Comparison of ENCODE assay signal across 16 cellular contexts in the genomic region with DNA sequence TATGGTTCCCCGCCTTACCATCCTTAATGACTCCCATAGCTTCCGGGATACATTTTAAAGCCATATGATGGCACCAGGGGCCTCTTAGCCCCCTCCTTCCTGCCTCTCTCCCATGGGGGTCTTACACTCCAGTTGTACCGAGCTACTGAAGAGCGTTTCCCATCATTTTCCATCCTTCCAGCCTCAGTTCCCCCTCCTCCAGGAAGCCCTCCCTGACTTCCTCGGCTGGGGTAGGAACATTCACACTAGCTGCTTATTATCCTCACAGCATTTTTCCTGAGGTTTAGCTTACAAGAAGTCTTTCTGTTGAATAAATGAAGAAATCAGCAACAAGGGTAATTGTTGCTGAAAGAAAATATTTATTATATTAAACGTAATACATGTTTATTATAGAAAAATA. TPM values are rescaled to one million over a fixed set of nuclear protein-coding genes. Genes with fewer than 3 reads are reported as not detected.
DNase-seq lines count a peak whose midpoint lies in the region; ATAC-seq and TF ChIP-seq lines count a peak whose summit lies in the region.
"Had no signal": no experiment of that assay in that cellular context is flagged by ENCODE, and none has a peak within 500 bp of the region (broad histone marks: within the 10 kb centered on the region; RNA-seq: fewer than 3 reads in every experiment).

No MANE protein-coding gene starts in this region.

- peak overlapping the region; percentile 65 for H3K9ac ChIP-seq in BLaER1
- H3K9ac ChIP-seq in smooth muscle cell (ENCODE audit: low read depth) = no peak overlapping the region
- no peak overlapping the region for H3K9ac ChIP-seq in Karpas-422 (ENCODE audit: low read length)
- H3K9ac ChIP-seq: KMS-11 had no signal

- 95% methylated on average over 6 of the region's 6 CpGs for WGBS in smooth muscle cell (ENCODE audit: low lambda C conversion rate)

- H4K20me1 ChIP-seq in BLaER1 (peaks cover 13% of the 10 kb centered on the region), smooth muscle cell (ENCODE audit: low read depth) (no peaks in the 10 kb centered on the region), Karpas-422 (ENCODE audit: insufficient read depth, low read depth, low read length) (no peaks in the 10 kb centered on the region)

- H3K27ac ChIP-seq in BLaER1 = peak overlapping the region; percentile 78
- H3K27ac ChIP-seq in VCaP = peak overlapping the region; percentile 89
- H3K27ac ChIP-seq in smooth muscle cell (ENCODE audit: low read depth) = peak overlapping the region; percentile 93
- H3K27ac ChIP-seq in Karpas-422 (ENCODE audit: low read length) = no peak overlapping the region
- H3K27ac ChIP-seq: KMS-11 had no signal

- no peak for TF ChIP-seq CTCF in VCaP (conservative IDR thresholded peaks at IDR 0.05)
- TF ChIP-seq CTCF in nephron (IDR thresholded peaks at IDR 0.05; ENCODE audit: unreplicated experiment in 3 of 3) = no peak
- TF ChIP-seq CTCF in smooth muscle cell (IDR thresholded peaks at IDR 0.05; ENCODE audit: borderline replicate concordance, insufficient read depth, poor library complexity, severe bottlenecking) = no peak

- peak overlapping the region in 1 of 3 experiments; percentile 15 for H3K4me3 Mint-ChIP-seq in nephron
- H3K4me3 Mint-ChIP-seq: CD4-positive, alpha-beta memory T cell had no signal

- H3K27me3 Mint-ChIP-seq in nephron (ENCODE audit: low read depth) = peaks cover 3% of the 10 kb centered on the region

- H3K79me2 ChIP-seq in smooth muscle cell (ENCODE audit: low read depth) (no peaks in the 10 kb centered on the region), Karpas-422 (ENCODE audit: low read length) (no peaks in the 10 kb centered on the region)

- no peaks in the 10 kb centered on the region for H3K9me2 ChIP-seq in Karpas-422 (replicated peaks; ENCODE audit: insufficient read depth, low read length)

- peaks cover 65% of the 10 kb centered on the region for H3K4me1 Mint-ChIP-seq in nephron

- H3K4me2 ChIP-seq in BLaER1 (peak overlapping the region; percentile 97), smooth muscle cell (no peak overlapping the region), Karpas-422 (ENCODE audit: low read depth, low read length, poor library complexity, severe bottlenecking) (no peak overlapping the region)
- H3K4me2 ChIP-seq: KMS-11 had no signal

- no peak overlapping the region for H2AFZ ChIP-seq in smooth muscle cell (ENCODE audit: low read depth)
- no peak overlapping the region for H2AFZ ChIP-seq in Karpas-422 (ENCODE audit: low read length)

- H3K4me1 ChIP-seq in BLaER1 (peaks cover 99% of the 10 kb centered on the region), smooth muscle cell (ENCODE audit: low read depth) (peaks cover 8% of the 10 kb centered on the region), Karpas-422 (ENCODE audit: low read length) (peaks cover 30% of the 10 kb centered on the region)

- peaks cover 7% of the 10 kb centered on the region; the same call in 1 of the 2 replicates for H3K36me3 ChIP-seq in BLaER1
- H3K36me3 ChIP-seq in smooth muscle cell (ENCODE audit: low read depth) = no peaks in the 10 kb centered on the region
- H3K36me3 ChIP-seq in Karpas-422 (ENCODE audit: insufficient read depth, low read length) = no peaks in the 10 kb centered on the region

- peak overlapping the region; percentile 54 to 91 (median 91) for H3K27ac Mint-ChIP-seq in nephron

- no peaks in the 10 kb centered on the region for H3F3A ChIP-seq in smooth muscle cell (ENCODE audit: low read depth)

- DNase-seq in smooth muscle cell (lab: John Stamatoyannopoulos, UW; ENCODE audit: unreplicated experiment) (no peak), Karpas-422 (no peak), HuH-7 (ENCODE audit: low spot score) (no peak)
- no peak for DNase-seq in stimulated activated CD4-positive, alpha-beta T cell treated with anti-CD3 and anti-CD28 coated beads, Interleukin-2, amount 100 ng/mL, for 24 hours
- DNase-seq: CD4-positive, alpha-beta memory T cell; DMS79; MM.1S; NCI-H187 treated with DMSO at 0.1 percent for 48 hours; NCI-H2171; NCI-H510A; SIG-M5 had no signal

- H3K4me3 ChIP-seq in BLaER1 = no peak overlapping the region
- no peak overlapping the region for H3K4me3 ChIP-seq in smooth muscle cell
- no peak overlapping the region for H3K4me3 ChIP-seq in Karpas-422 (ENCODE audit: low read length)

- H3K9me3 ChIP-seq in BLaER1 (no peaks in the 10 kb centered on the region), smooth muscle cell (replicated peaks; ENCODE audit: low read depth) (no peaks in the 10 kb centered on the region), Karpas-422 (ENCODE audit: low read length) (no peaks in the 10 kb centered on the region)

- H3K9me3 Mint-ChIP-seq in nephron = no peaks in the 10 kb centered on the region

- H3K36me3 Mint-ChIP-seq in nephron (ENCODE audit: low read depth) = no peaks in the 10 kb centered on the region
- H3K36me3 Mint-ChIP-seq: CD4-positive, alpha-beta memory T cell had no signal

- ATAC-seq in HG03196 (IDR thresholded peaks at IDR 0.05; ENCODE audit: unreplicated experiment) = no peak

- H3K27me3 ChIP-seq in BLaER1 = no peaks in the 10 kb centered on the region
- no peaks in the 10 kb centered on the region for H3K27me3 ChIP-seq in smooth muscle cell (ENCODE audit: low read depth)
- no peaks in the 10 kb centered on the region for H3K27me3 ChIP-seq in Karpas-422 (ENCODE audit: low read length)

RNA-seq across cellular contexts. Expression of gene LRRFIP1, which starts 41.1 kb away (rescaled TPM):
- 36.2 and 49.5 TPM in 2 replicates for total RNA-seq in smooth muscle cell
- polyA plus RNA-seq in smooth muscle cell = 65.1 and 82.7 TPM in 2 replicates
- 29.9 and 30.7 TPM in 2 replicates for total RNA-seq in Karpas-422 (2014; rRNA removed; shearing (Covaris generic); ENCODE audit: low replicate concordance)
